In the genomic region with DNA sequence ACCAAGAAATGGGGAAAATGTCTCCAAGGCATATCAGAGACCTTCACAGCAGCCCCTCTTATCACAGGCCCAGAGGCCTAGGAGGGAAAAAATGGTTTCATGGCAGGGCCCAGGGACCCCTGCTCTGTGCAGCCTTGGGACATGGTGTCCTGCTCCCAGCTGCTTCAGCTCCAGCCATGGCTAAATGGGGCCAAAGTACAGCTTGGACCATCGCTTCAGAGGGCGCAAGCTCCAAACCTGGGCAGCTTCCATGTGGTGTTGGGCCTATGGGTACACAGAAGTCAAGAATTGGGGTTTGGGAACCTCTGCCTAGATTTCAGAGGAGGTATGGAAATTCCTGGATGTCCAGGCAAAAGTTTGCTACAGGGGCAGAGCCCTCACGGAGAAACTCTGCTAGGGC, we compare ENCODE assay signal across 28 cellular contexts.
"Had no signal": no experiment of that assay in that cellular context is flagged by ENCODE, and none has a peak within 500 bp of the region (broad histone marks: within the 10 kb centered on the region; RNA-seq: fewer than 3 reads in every experiment).

No MANE protein-coding gene starts in this region.

- DNase-seq: stimulated activated CD4-positive, alpha-beta T cell treated with anti-CD3 and anti-CD28 coated beads, Interleukin-2, amount 100 ng/mL, for 48 hours; stimulated activated CD4-positive, alpha-beta T cell treated with anti-CD3 and anti-CD28 coated beads, Interleukin-4, amount 100 ng/mL, for 1 hour; stimulated activated CD4-positive, alpha-beta T cell treated with anti-CD3 and anti-CD28 coated beads, Interleukin-4, amount 100 ng/mL, for 24 hours; stimulated activated CD4-positive, alpha-beta T cell treated with anti-CD3 and anti-CD28 coated beads, Interleukin-4, amount 100 ng/mL, for 4 hours; stimulated activated CD8-positive, alpha-beta memory T cell treated with anti-CD3 and anti-CD28 coated beads, Interleukin-4, amount 100 ng/mL, for 48 hours; stimulated activated naive B cell treated with anti-CD40 and anti-IgM and Interleukin-4, amounts not matched to agents 10 μg/mL and 1 μg/mL and 100 μg/mL, for 72 hours; stimulated activated naive CD4-positive, alpha-beta T cell; stimulated activated naive CD4-positive, alpha-beta T cell treated with Interleukin-2 at 50 U/mL for 16 hours; stimulated activated naive CD8-positive, alpha-beta T cell treated with anti-CD3 and anti-CD28 coated beads, Interleukin-15, amount 100 ng/mL, for 72 hours; stimulated activated naive CD8-positive, alpha-beta T cell treated with anti-CD3 and anti-CD28 coated beads, Interleukin-15, Interleukin-2, amounts not matched to agents 100 U/mL and 50 U/mL, for 24 hours; stomach; substantia nigra; testis; thyroid gland; tibial artery; transverse colon; trophoblast cell; upper lobe of left lung; upper lobe of right lung; uterus had no signal

- H3K27ac Mint-ChIP-seq: stimulated activated effector memory CD8-positive, alpha-beta T cell treated with anti-CD3 and anti-CD28 coated beads, Interleukin-12 subunit alpha, Interleukin-12 subunit beta, amount 100 ng/mL, for 72 hours; stimulated activated memory B cell treated with anti-CD40 and anti-IgM and Interleukin-4, amounts not matched to agents 10 μg/mL and 1 μg/mL and 100 μg/mL, for 72 hours; stimulated activated naive B cell treated with anti-CD40 and anti-IgM and Interleukin-4, amounts not matched to agents 10 μg/mL and 1 μg/mL and 100 μg/mL, for 72 hours; stimulated activated naive CD8-positive, alpha-beta T cell treated with anti-CD3 and anti-CD28 coated beads, Interleukin-15, amount 100 ng/mL, for 72 hours; stimulated activated naive CD8-positive, alpha-beta T cell treated with anti-CD3 and anti-CD28 coated beads, Interleukin-15, Interleukin-2, amounts not matched to agents 100 ng/mL and 50 ng/mL, for 24 hours; type B pancreatic cell had no signal

- H3K36me3 ChIP-seq: stomach, suprapubic skin, thoracic aorta, thyroid gland, tibial artery, tibial nerve, transverse colon, upper lobe of left lung, upper lobe of right lung, uterus, vagina had no signal

- H3K9me3 ChIP-seq: stomach, suprapubic skin, testis, thoracic aorta, thyroid gland, tibial artery, transverse colon, upper lobe of left lung, upper lobe of right lung, uterus, vagina had no signal

- H3K27ac ChIP-seq: stomach, suprapubic skin, testis, thoracic aorta, thyroid gland, tibial artery, tibial nerve, transverse colon, upper lobe of left lung, upper lobe of right lung, uterus, vagina had no signal

- H3K9me3 Mint-ChIP-seq: stimulated activated naive CD8-positive, alpha-beta T cell treated with anti-CD3 and anti-CD28 coated beads, Interleukin-15, amount 100 ng/mL, for 72 hours had no signal

- H3K36me3 Mint-ChIP-seq: stimulated activated effector memory CD8-positive, alpha-beta T cell treated with anti-CD3 and anti-CD28 coated beads, Interleukin-12 subunit alpha, Interleukin-12 subunit beta, amount 100 ng/mL, for 72 hours; stimulated activated memory B cell treated with anti-CD40 and anti-IgM and Interleukin-4, amounts not matched to agents 10 μg/mL and 1 μg/mL and 100 μg/mL, for 72 hours; stimulated activated naive B cell treated with anti-CD40 and anti-IgM and Interleukin-4, amounts not matched to agents 10 μg/mL and 1 μg/mL and 100 μg/mL, for 72 hours; type B pancreatic cell had no signal

- H3K27me3 Mint-ChIP-seq: stimulated activated naive CD8-positive, alpha-beta T cell treated with anti-CD3 and anti-CD28 coated beads, Interleukin-15, amount 100 ng/mL, for 72 hours; type B pancreatic cell had no signal

- H3K4me3 Mint-ChIP-seq: stimulated activated effector memory CD8-positive, alpha-beta T cell treated with anti-CD3 and anti-CD28 coated beads, Interleukin-12 subunit alpha, Interleukin-12 subunit beta, amount 100 ng/mL, for 72 hours; stimulated activated memory B cell treated with anti-CD40 and anti-IgM and Interleukin-4, amounts not matched to agents 10 μg/mL and 1 μg/mL and 100 μg/mL, for 72 hours; stimulated activated naive B cell treated with anti-CD40 and anti-IgM and Interleukin-4, amounts not matched to agents 10 μg/mL and 1 μg/mL and 100 μg/mL, for 72 hours; stimulated activated naive CD8-positive, alpha-beta T cell treated with anti-CD3 and anti-CD28 coated beads, Interleukin-15, amount 100 ng/mL, for 72 hours; stimulated activated naive CD8-positive, alpha-beta T cell treated with anti-CD3 and anti-CD28 coated beads, Interleukin-15, Interleukin-2, amounts not matched to agents 100 ng/mL and 50 ng/mL, for 24 hours; type B pancreatic cell had no signal

- H3K4me1 Mint-ChIP-seq: stimulated activated effector memory CD8-positive, alpha-beta T cell treated with anti-CD3 and anti-CD28 coated beads, Interleukin-12 subunit alpha, Interleukin-12 subunit beta, amount 100 ng/mL, for 72 hours; stimulated activated memory B cell treated with anti-CD40 and anti-IgM and Interleukin-4, amounts not matched to agents 10 μg/mL and 1 μg/mL and 100 μg/mL, for 72 hours; stimulated activated naive B cell treated with anti-CD40 and anti-IgM and Interleukin-4, amounts not matched to agents 10 μg/mL and 1 μg/mL and 100 μg/mL, for 72 hours; stimulated activated naive CD8-positive, alpha-beta T cell treated with anti-CD3 and anti-CD28 coated beads, Interleukin-15, amount 100 ng/mL, for 72 hours had no signal

- H3K4me1 ChIP-seq: stomach, suprapubic skin, testis, thyroid gland, tibial artery, tibial nerve, transverse colon, upper lobe of left lung, upper lobe of right lung, uterus, vagina had no signal

- H3K4me3 ChIP-seq: stomach, suprapubic skin, testis, thoracic aorta, thyroid gland, tibial artery, tibial nerve, transverse colon, upper lobe of left lung, upper lobe of right lung, uterus, vagina had no signal
